8 cellular contexts compared by ENCODE assay signal in the genomic region with DNA sequence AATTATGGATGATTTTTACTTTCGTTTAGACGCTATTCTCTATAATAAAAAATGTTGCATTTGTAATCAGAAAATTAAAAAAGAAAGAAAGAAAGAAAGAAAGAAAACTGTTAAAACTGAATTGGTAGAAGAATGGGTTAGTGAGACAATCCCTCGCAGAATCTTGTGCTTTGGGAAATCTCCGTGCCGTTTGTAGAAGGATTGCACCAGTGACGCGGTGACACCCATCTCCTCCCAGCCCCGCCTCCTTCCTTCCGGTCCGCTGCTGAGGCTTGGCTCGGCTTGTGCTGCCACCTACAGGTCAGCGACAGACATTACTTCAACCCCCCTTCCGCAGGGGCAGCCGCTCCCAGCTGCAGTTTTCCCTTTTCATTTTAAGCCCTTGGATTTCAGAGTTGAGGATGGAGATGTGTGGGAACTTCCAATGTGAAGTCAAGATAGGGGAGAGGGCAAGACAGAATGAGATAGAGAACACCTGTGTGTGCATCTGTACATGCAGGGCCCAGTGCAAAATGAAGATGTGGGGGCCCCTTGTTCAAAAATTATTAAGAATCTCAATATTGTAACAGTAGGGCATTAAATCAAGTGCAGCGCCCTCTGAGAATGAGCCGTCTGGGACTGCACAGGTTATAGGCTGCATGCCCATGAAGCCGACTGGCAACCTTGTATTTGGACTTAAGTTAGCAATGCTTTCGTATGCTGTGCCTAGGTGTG. TPM values are rescaled to one million over a fixed set of nuclear protein-coding genes. Genes with fewer than 3 reads are reported as not detected.
DNase-seq lines count a peak whose midpoint lies in the region; ATAC-seq and TF ChIP-seq lines count a peak whose summit lies in the region.

No MANE protein-coding gene starts in this region.

- no peak for TF ChIP-seq POLR2A in spleen (IDR thresholded peaks at IDR 0.05)

- ATAC-seq in HG03039 (IDR thresholded peaks at IDR 0.05; ENCODE audit: unreplicated experiment) (peak; percentile 55), HG03135 (IDR thresholded peaks at IDR 0.05; ENCODE audit: unreplicated experiment) (no peak)

- dilution Hi-C loops in mammary epithelial cell (cut with HindIII; ENCODE audit: low sequenced_read_pairs), result no loop called here

- no TSS peak for BruUV-seq in mammary epithelial cell (replicated peaks; lab: Mats Ljungman, UMichigan)

- in situ Hi-C loops in mammary epithelial cell (cut with MboI; ENCODE audit: low sequenced_read_pairs in 2 of 2), result loop anchor here (10.0 kb wide), 2 partner anchors 113 to 193 kb away; partner anchors contain the start of gene NCF4 (in 1 of the 2)

- H3K27ac ChIP-seq in WERI-Rb-1 (no peak overlapping the region), mammary epithelial cell (ENCODE audit: insufficient read depth, low read depth, low read length) (no peak overlapping the region), spleen (peak overlapping the region in 7 of 8 donors; percentile 59 to 88 (median 76))

- peak; percentile 83 for TF ChIP-seq CTCF in WERI-Rb-1 (IDR thresholded peaks at IDR 0.05; ENCODE audit: low read depth, low read length)
- TF ChIP-seq CTCF in mammary epithelial cell (conservative IDR thresholded peaks at IDR 0.05 in 1 of 2, IDR thresholded peaks at IDR 0.05 in 1 of 2; ENCODE audit: extremely low read depth in 1 of 2, insufficient read depth in 1 of 2, low read depth in 1 of 2, low read length in 2 of 2), result peak; percentile 73 to 83
- peak; percentile 92 to 98 (median 96) for TF ChIP-seq CTCF in spleen (IDR thresholded peaks at IDR 0.05 in 8 of 11, conservative IDR thresholded peaks at IDR 0.05 in 3 of 11)

- H3K27me3 ChIP-seq in WERI-Rb-1 (ENCODE audit: insufficient read depth, low read depth, severe bottlenecking) (peaks cover 46% of the 10 kb centered on the region), mammary epithelial cell (ENCODE audit: insufficient read depth, low read length) (no peaks in the 10 kb centered on the region), spleen (replicated peaks in 1 of 7) (peaks cover 0 to 20% (median 0%) of the 10 kb centered on the region in 7 donors)

- H3K79me2 ChIP-seq in mammary epithelial cell (ENCODE audit: insufficient read depth, low read length), result no peaks in the 10 kb centered on the region

- H4K20me1 ChIP-seq in mammary epithelial cell (ENCODE audit: insufficient read depth, low read length), result no peaks in the 10 kb centered on the region

- peak; percentile 65 for DNase-seq in GDM1 (lab: John Stamatoyannopoulos, UW)
- DNase-seq in NCI-H2227 (lab: John Stamatoyannopoulos, UW; ENCODE audit: unreplicated experiment), result peak; percentile 88
- DNase-seq in WERI-Rb-1, result peak; percentile 89
- DNase-seq in mammary epithelial cell, result peak; percentile 61
- peak; percentile 74 for DNase-seq in iris pigment epithelial cell (ENCODE audit: low read depth)
- DNase-seq in spleen, result peak; percentile 97

- H3K4me3 ChIP-seq in WERI-Rb-1 (ENCODE audit: low read depth, low read length), result peak overlapping the region; percentile 48
- H3K4me3 ChIP-seq in mammary epithelial cell (replicated peaks in 1 of 3; ENCODE audit: insufficient read depth in 1 of 3, low read depth in 2 of 3, low read length in 3 of 3), result peak overlapping the region in 1 of 3 experiments; percentile 3
- peak overlapping the region; percentile 3 to 66 (median 40) for H3K4me3 ChIP-seq in spleen

- no peaks in the 10 kb centered on the region for H3K9me3 ChIP-seq in WERI-Rb-1 (ENCODE audit: severe bottlenecking)
- no peaks in the 10 kb centered on the region for H3K9me3 ChIP-seq in mammary epithelial cell (replicated peaks; ENCODE audit: insufficient read depth, low read length)
- H3K9me3 ChIP-seq in spleen, result no peaks in the 10 kb centered on the region

- intact Hi-C loops in mammary epithelial cell (cut with micrococcal nuclease), result loop anchor here (1.0 to 2.0 kb wide), 7 partner anchors 31 to 432 kb away; no protein-coding TSS in a partner anchor
- intact Hi-C loops in spleen (cut with DNase I; ENCODE audit: low total_unique reads), result loop anchor here (2.0 to 5.0 kb wide), 2 partner anchors 121 to 196 kb away; no protein-coding TSS in a partner anchor

- H3K4me2 ChIP-seq in mammary epithelial cell (ENCODE audit: insufficient read depth, low read depth, low read length), result peak overlapping the region; percentile 57

- no peak overlapping the region for H3K9ac ChIP-seq in mammary epithelial cell (ENCODE audit: insufficient read depth, low read length)

- CTCF ChIA-PET in mammary epithelial cell (lab: Charles Lee; ENCODE audit: low non-redundant PET), result interaction anchor here (0.7 kb wide), 1 partner anchor 114 kb away, joined by 4 read pairs; no protein-coding TSS in a partner anchor

- 18% methylated on average over 18 of the region's 18 CpGs for WGBS in mammary epithelial cell (ENCODE audit: low coverage, missing lambda C conversion rate)
- WGBS in spleen, 5 donors, result 12 to 16% (median 13%) methylated on average over 18 of the region's 18 CpGs

- no peak overlapping the region for H2AFZ ChIP-seq in mammary epithelial cell (ENCODE audit: low read depth, low read length)

- H3K36me3 ChIP-seq in WERI-Rb-1 (no peaks in the 10 kb centered on the region), mammary epithelial cell (ENCODE audit: insufficient read depth, low read length) (no peaks in the 10 kb centered on the region), spleen (no peaks in the 10 kb centered on the region)

- H3K4me1 ChIP-seq in mammary epithelial cell (ENCODE audit: insufficient read depth, low read length) (no peaks in the 10 kb centered on the region), spleen (peaks cover 0 to 19% (median 10%) of the 10 kb centered on the region in 6 donors)

RNA-seq across cellular contexts. Expression of gene TST, which starts 41.1 kb away (rescaled TPM):
- total RNA-seq in mammary epithelial cell (10 to 100 TPM; 20.4 to 40.2 TPM), spleen (10 to 100 TPM; 10.3 to 27.1 (median 12.3) TPM)
- polyA plus RNA-seq in mammary epithelial cell (33.2 TPM), spleen (10 to 100 TPM; 10.8 to 21.0 (median 16.2) TPM)
- 5.8 TPM for polyA minus RNA-seq in mammary epithelial cell

RNA-seq across cellular contexts. Expression of gene MPST, which starts 41.4 kb away (rescaled TPM):
- total RNA-seq in mammary epithelial cell (10 to 100 TPM; 40.1 to 81.0 TPM), spleen (10 to 100 TPM; 13.9 to 44.8 (median 20.6) TPM)
- polyA plus RNA-seq in mammary epithelial cell (40.7 TPM), spleen (10 to 100 TPM; 24.5 to 40.3 (median 37.5) TPM)
- polyA minus RNA-seq in mammary epithelial cell, result 13.8 TPM

Comparison
In these comparisons a context has a peak if more than half of its experiments do, and no peak if none do; other contexts are left out.
1. H3K27ac ChIP-seq: peak in spleen (7 of 8); none in WERI-Rb-1 (single experiment) and mammary epithelial cell (single experiment).
2. Peak in every context shown above with its lines, with median percentiles within 50 percentile points of each other: DNase-seq and CTCF ChIP-seq.